In the genomic region with DNA sequence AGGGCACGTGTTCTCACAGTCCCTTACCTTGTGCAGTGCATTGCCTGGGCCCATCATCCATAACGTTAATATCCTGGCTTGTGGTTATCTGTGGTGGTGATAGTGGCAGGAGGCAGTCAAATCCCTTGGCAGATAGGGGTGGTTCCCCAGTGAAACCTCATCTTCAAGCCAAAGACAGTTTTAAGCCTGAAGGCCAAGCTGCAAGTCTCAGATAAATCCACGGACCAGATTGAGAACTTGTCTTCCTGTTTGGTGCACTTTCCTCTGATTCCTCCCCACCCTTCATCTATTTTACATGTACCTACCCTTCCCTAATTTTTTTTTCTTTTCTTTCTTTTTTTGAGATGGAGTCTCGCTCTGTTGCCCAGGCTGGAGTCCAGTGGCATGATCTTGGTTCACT, we compare ENCODE assay signal across 1 cellular context.
TF ChIP-seq lines count a peak whose summit lies in the region.

No MANE protein-coding gene starts in this region.

TF ChIP-seq in K562, 482 proteins besides CTCF, POLR2A, EP300 and RAD21 (continued from another document):
- TF ChIP-seq, protein P1, sequence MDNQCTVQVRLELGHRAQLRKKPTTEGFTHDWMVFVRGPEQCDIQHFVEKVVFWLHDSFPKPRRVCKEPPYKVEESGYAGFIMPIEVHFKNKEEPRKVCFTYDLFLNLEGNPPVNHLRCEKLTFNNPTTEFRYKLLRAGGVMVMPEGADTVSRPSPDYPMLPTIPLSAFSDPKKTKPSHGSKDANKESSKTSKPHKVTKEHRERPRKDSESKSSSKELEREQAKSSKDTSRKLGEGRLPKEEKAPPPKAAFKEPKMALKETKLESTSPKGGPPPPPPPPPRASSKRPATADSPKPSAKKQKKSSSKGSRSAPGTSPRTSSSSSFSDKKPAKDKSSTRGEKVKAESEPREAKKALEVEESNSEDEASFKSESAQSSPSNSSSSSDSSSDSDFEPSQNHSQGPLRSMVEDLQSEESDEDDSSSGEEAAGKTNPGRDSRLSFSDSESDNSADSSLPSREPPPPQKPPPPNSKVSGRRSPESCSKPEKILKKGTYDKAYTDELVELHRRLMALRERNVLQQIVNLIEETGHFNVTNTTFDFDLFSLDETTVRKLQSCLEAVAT (IDR thresholded peaks at IDR 0.05): peak in 1 of 2 experiments; percentile 45; a peak in 1 of 4 replicates
- TF ChIP-seq, protein P2, sequence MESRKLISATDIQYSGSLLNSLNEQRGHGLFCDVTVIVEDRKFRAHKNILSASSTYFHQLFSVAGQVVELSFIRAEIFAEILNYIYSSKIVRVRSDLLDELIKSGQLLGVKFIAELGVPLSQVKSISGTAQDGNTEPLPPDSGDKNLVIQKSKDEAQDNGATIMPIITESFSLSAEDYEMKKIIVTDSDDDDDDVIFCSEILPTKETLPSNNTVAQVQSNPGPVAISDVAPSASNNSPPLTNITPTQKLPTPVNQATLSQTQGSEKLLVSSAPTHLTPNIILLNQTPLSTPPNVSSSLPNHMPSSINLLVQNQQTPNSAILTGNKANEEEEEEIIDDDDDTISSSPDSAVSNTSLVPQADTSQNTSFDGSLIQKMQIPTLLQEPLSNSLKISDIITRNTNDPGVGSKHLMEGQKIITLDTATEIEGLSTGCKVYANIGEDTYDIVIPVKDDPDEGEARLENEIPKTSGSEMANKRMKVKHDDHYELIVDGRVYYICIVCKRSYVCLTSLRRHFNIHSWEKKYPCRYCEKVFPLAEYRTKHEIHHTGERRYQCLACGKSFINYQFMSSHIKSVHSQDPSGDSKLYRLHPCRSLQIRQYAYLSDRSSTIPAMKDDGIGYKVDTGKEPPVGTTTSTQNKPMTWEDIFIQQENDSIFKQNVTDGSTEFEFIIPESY (CRISPR knock-in tag; IDR thresholded peaks at IDR 0.05): 0 out of 2 replicates have a peak, but pooled peaks have one; percentile 17
- TF ChIP-seq HDAC2 (IDR thresholded peaks at IDR 0.05): 0 out of 2 replicates have a peak, but pooled peaks have one; percentile 22
- TF ChIP-seq CC2D1A (IDR thresholded peaks at IDR 0.05): peak; percentile 97; the same call in 1 of the 2 replicates
- peak; percentile 12 for TF ChIP-seq ASH1L (IDR thresholded peaks at IDR 0.05; ENCODE audit: borderline replicate concordance, low read depth, partially characterized antibody)
- TF ChIP-seq, protein P3, sequence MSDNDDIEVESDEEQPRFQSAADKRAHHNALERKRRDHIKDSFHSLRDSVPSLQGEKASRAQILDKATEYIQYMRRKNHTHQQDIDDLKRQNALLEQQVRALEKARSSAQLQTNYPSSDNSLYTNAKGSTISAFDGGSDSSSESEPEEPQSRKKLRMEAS (CRISPR knock-in tag; IDR thresholded peaks at IDR 0.05): peak; percentile 73; the same call in 1 of the 2 replicates
- TF ChIP-seq FOXM1 (IDR thresholded peaks at IDR 0.05; ENCODE audit: low read depth): peak; percentile 18; the same call in 1 of the 2 replicates
- no peak for TF ChIP-seq FOXM1 (CRISPR knock-in tag; IDR thresholded peaks at IDR 0.05; ENCODE audit: low read depth)
- no peak for TF ChIP-seq ESRRA (IDR thresholded peaks at IDR 0.05; ENCODE audit: borderline replicate concordance, low read depth)
TF ChIP-seq in K562: peak in this region for 30.
